In genomic region chrX:119467842-119468185, GRCh38 we compare ENCODE assay signal across 8 cellular contexts. TPM values are rescaled to one million over a fixed set of nuclear protein-coding genes. Genes with fewer than 3 reads are reported as not detected.
DNase-seq lines count a peak whose midpoint lies in the region; ATAC-seq and TF ChIP-seq lines count a peak whose summit lies in the region.

No MANE protein-coding gene starts in this region.

- H3K9me3 ChIP-seq in RWPE2 (ENCODE audit: severe bottlenecking), result no peaks in the 10 kb centered on the region
- H3K9me3 ChIP-seq in esophagus squamous epithelium, result no peaks in the 10 kb centered on the region
- H3K9me3 ChIP-seq in psoas muscle, result no peaks in the 10 kb centered on the region

- 19 to 50% methylated on average over 6 to 8 of the region's 8 CpGs for WGBS in esophagus squamous epithelium, 2 donors
- WGBS in psoas muscle, 3 donors, result 14 to 44% (median 22%) methylated on average over 7 to 8 of the region's 8 CpGs

- H3K27ac ChIP-seq in RWPE2 (ENCODE audit: poor library complexity, severe bottlenecking) (no peak overlapping the region), esophagus squamous epithelium (peak overlapping the region; percentile 57 to 98 (median 96)), psoas muscle (peak overlapping the region; percentile 96)

- ATAC-seq in RWPE2 (ENCODE audit: low read depth) (no peak; the same call in 2 of the 3 replicates), psoas muscle (no peak), HG02588 (IDR thresholded peaks at IDR 0.05; ENCODE audit: unreplicated experiment) (no peak)

- TF ChIP-seq POLR2A in esophagus squamous epithelium (IDR thresholded peaks at IDR 0.05), result no peak

- TF ChIP-seq CTCF in GM12864 (IDR thresholded peaks at IDR 0.05; ENCODE audit: low read depth, low read length, missing control alignments) (no peak), RWPE2 (IDR thresholded peaks at IDR 0.05; ENCODE audit: poor library complexity, severe bottlenecking) (no peak), esophagus squamous epithelium (IDR thresholded peaks at IDR 0.05) (no peak), psoas muscle (IDR thresholded peaks at IDR 0.05) (no peak)

- H3K4me3 ChIP-seq in GM12864 (ENCODE audit: low read depth, low read length), result peak overlapping the region; percentile 84
- peak overlapping the region; percentile 77 for H3K4me3 ChIP-seq in RWPE2 (ENCODE audit: severe bottlenecking)
- peak overlapping the region; percentile 71 to 85 (median 77) for H3K4me3 ChIP-seq in esophagus squamous epithelium
- H3K4me3 ChIP-seq in psoas muscle, result peak overlapping the region; percentile 85

- H3K4me1 ChIP-seq in RWPE2 (ENCODE audit: insufficient read depth, poor library complexity, severe bottlenecking) (no peaks in the 10 kb centered on the region), esophagus squamous epithelium (peaks cover 0 to 14% (median 0%) of the 10 kb centered on the region in 3 donors), psoas muscle (no peaks in the 10 kb centered on the region)

- DNase-seq in GM12864 (ENCODE audit: low read depth) (no peak), RWPE2 (ENCODE audit: low spot score) (no peak), esophagus squamous epithelium (lab: John Stamatoyannopoulos, UW) (no peak), psoas muscle (no peak), anterior cingulate cortex (lab: John Stamatoyannopoulos, UW) (no peak), middle frontal gyrus (ENCODE audit: extremely low spot score, low spot score) (no peak), NCI-H1105 treated with DMSO at 0.1 percent for 48 hours (lab: John Stamatoyannopoulos, UW) (no peak)

- H3K27me3 ChIP-seq in RWPE2 (ENCODE audit: insufficient read depth, poor library complexity, severe bottlenecking) (no peaks in the 10 kb centered on the region), esophagus squamous epithelium (no peaks in the 10 kb centered on the region), psoas muscle (ENCODE audit: insufficient read depth in 3 of 3, low read length in 2 of 3) (no peaks in the 10 kb centered on the region)

- intact Hi-C loops in esophagus squamous epithelium (cut with DNase I) (no loop called here), psoas muscle (cut with DNase I) (no loop called here)

- H3K36me3 ChIP-seq in RWPE2 (ENCODE audit: low read depth), result peaks cover 24% of the 10 kb centered on the region
- H3K36me3 ChIP-seq in esophagus squamous epithelium, result peaks cover 0 to 22% (median 0%) of the 10 kb centered on the region in 3 donors
- H3K36me3 ChIP-seq in psoas muscle (ENCODE audit: insufficient read depth in 1 of 2, low read depth in 1 of 2), result peaks cover 2 to 24% of the 10 kb centered on the region in 2 donors

RNA-seq across cellular contexts. Expression of gene SLC25A5, which starts 0.4 kb away (rescaled TPM):
- total RNA-seq in esophagus squamous epithelium (100 to 1,000 TPM; 427 to 606 (median 480) TPM), psoas muscle (100 to 1,000 TPM in 1 of 4 donors, 10 to 100 TPM in 3; 48.1 to 116 (median 59.6) TPM)
- 100 to 1,000 TPM in 1 of 3 donors, 10 to 100 TPM in 2; 29.1 to 304 (median 73.8) TPM for polyA plus RNA-seq in psoas muscle
